Comparison of ENCODE assay signal across 1 cellular context in the genomic region with DNA sequence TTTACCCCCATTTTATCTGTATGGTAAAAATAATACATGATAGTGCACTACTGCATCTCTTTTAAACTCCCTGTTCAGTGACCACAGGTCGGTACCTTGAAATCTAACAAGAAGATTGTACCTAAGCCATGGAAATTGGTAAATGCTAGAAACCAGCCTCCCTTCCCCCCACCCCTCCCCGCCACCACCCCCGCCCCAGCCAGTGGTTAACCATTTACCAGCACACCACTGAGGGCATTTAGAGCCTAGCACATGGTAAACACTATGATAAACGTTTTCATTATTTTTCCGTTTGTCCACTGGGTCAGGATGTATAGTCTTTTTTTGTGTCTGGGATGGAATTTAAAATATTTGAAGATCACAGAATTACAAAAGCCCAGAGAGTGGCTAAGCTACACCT.
TF ChIP-seq lines count a peak whose summit lies in the region.

No MANE protein-coding gene starts in this region.

TF ChIP-seq in GM23338, 12 proteins besides CTCF, POLR2A, EP300 and RAD21 (continued from another document):
- TF ChIP-seq, protein P1, sequence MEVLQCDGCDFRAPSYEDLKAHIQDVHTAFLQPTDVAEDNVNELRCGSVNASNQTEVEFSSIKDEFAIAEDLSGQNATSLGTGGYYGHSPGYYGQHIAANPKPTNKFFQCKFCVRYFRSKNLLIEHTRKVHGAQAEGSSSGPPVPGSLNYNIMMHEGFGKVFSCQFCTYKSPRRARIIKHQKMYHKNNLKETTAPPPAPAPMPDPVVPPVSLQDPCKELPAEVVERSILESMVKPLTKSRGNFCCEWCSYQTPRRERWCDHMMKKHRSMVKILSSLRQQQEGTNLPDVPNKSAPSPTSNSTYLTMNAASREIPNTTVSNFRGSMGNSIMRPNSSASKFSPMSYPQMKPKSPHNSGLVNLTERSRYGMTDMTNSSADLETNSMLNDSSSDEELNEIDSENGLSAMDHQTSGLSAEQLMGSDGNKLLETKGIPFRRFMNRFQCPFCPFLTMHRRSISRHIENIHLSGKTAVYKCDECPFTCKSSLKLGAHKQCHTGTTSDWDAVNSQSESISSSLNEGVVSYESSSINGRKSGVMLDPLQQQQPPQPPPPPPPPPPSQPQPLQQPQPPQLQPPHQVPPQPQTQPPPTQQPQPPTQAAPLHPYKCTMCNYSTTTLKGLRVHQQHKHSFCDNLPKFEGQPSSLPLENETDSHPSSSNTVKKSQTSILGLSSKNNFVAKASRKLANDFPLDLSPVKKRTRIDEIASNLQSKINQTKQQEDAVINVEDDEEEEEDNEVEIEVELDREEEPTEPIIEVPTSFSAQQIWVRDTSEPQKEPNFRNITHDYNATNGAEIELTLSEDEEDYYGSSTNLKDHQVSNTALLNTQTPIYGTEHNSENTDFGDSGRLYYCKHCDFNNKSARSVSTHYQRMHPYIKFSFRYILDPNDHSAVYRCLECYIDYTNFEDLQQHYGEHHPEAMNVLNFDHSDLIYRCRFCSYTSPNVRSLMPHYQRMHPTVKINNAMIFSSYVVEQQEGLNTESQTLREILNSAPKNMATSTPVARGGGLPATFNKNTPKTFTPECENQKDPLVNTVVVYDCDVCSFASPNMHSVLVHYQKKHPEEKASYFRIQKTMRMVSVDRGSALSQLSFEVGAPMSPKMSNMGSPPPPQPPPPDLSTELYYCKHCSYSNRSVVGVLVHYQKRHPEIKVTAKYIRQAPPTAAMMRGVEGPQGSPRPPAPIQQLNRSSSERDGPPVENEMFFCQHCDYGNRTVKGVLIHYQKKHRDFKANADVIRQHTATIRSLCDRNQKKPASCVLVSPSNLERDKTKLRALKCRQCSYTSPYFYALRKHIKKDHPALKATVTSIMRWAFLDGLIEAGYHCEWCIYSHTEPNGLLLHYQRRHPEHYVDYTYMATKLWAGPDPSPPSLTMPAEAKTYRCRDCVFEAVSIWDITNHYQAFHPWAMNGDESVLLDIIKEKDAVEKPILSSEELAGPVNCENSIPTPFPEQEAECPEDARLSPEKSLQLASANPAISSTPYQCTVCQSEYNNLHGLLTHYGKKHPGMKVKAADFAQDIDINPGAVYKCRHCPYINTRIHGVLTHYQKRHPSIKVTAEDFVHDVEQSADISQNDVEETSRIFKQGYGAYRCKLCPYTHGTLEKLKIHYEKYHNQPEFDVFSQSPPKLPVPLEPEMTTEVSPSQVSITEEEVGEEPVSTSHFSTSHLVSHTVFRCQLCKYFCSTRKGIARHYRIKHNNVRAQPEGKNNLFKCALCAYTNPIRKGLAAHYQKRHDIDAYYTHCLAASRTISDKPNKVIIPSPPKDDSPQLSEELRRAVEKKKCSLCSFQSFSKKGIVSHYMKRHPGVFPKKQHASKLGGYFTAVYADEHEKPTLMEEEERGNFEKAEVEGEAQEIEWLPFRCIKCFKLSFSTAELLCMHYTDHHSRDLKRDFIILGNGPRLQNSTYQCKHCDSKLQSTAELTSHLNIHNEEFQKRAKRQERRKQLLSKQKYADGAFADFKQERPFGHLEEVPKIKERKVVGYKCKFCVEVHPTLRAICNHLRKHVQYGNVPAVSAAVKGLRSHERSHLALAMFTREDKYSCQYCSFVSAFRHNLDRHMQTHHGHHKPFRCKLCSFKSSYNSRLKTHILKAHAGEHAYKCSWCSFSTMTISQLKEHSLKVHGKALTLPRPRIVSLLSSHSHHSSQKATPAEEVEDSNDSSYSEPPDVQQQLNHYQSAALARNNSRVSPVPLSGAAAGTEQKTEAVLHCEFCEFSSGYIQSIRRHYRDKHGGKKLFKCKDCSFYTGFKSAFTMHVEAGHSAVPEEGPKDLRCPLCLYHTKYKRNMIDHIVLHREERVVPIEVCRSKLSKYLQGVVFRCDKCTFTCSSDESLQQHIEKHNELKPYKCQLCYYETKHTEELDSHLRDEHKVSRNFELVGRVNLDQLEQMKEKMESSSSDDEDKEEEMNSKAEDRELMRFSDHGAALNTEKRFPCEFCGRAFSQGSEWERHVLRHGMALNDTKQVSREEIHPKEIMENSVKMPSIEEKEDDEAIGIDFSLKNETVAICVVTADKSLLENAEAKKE (CRISPR knock-in tag; IDR thresholded peaks at IDR 0.05): no peak
- TF ChIP-seq CREB1 (CRISPR knock-in tag; IDR thresholded peaks at IDR 0.05; ENCODE audit: low read depth) (no peak), JUNB (IDR thresholded peaks at IDR 0.05; ENCODE audit: unreplicated experiment) (no peak), ZNF331 (CRISPR knock-in tag; IDR thresholded peaks at IDR 0.05; ENCODE audit: low read depth) (no peak), POLR2AphosphoS5 (IDR thresholded peaks at IDR 0.05; ENCODE audit: low read depth) (no peak), EZH2 (IDR thresholded peaks at IDR 0.05; ENCODE audit: low read depth, unreplicated experiment) (no peak), NANOG (IDR thresholded peaks at IDR 0.05; ENCODE audit: borderline replicate concordance) (no peak), STAT1 (IDR thresholded peaks at IDR 0.05; ENCODE audit: unreplicated experiment) (no peak), ZNF114 (CRISPR knock-in tag; IDR thresholded peaks at IDR 0.05) (no peak), EZH2phosphoT487 (IDR thresholded peaks at IDR 0.05; ENCODE audit: unreplicated experiment) (no peak)
- TF ChIP-seq, protein P2, sequence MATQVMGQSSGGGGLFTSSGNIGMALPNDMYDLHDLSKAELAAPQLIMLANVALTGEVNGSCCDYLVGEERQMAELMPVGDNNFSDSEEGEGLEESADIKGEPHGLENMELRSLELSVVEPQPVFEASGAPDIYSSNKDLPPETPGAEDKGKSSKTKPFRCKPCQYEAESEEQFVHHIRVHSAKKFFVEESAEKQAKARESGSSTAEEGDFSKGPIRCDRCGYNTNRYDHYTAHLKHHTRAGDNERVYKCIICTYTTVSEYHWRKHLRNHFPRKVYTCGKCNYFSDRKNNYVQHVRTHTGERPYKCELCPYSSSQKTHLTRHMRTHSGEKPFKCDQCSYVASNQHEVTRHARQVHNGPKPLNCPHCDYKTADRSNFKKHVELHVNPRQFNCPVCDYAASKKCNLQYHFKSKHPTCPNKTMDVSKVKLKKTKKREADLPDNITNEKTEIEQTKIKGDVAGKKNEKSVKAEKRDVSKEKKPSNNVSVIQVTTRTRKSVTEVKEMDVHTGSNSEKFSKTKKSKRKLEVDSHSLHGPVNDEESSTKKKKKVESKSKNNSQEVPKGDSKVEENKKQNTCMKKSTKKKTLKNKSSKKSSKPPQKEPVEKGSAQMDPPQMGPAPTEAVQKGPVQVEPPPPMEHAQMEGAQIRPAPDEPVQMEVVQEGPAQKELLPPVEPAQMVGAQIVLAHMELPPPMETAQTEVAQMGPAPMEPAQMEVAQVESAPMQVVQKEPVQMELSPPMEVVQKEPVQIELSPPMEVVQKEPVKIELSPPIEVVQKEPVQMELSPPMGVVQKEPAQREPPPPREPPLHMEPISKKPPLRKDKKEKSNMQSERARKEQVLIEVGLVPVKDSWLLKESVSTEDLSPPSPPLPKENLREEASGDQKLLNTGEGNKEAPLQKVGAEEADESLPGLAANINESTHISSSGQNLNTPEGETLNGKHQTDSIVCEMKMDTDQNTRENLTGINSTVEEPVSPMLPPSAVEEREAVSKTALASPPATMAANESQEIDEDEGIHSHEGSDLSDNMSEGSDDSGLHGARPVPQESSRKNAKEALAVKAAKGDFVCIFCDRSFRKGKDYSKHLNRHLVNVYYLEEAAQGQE (IDR thresholded peaks at IDR 0.05; ENCODE audit: unreplicated experiment): no peak
